ENCODE assay signal across 12 cellular contexts in genomic region chr20:22775256-22775655, GRCh38.
"Had no signal": no experiment of that assay in that cellular context is flagged by ENCODE, and none has a peak within 500 bp of the region (broad histone marks: within the 10 kb centered on the region; RNA-seq: fewer than 3 reads in every experiment).

No MANE protein-coding gene starts in this region.

- H3K27me3 ChIP-seq: adrenal gland, sigmoid colon had no signal

- ATAC-seq: mucosa of descending colon; natural killer cell treated with Interleukin-12 subunit alpha and Interleukin-12 subunit beta and Interleukin-15 and Interleukin-18, amount 100 ng/mL, for 72 hours; stimulated activated naive CD8-positive, alpha-beta T cell treated with anti-CD3 and anti-CD28 coated beads, Interleukin-15, Interleukin-2, amounts not matched to agents 100 U/mL and 50 U/mL, for 24 hours; WTC11 had no signal

- H3K9me3 ChIP-seq: adrenal gland, mucosa of descending colon had no signal

- H3K4me3 ChIP-seq: adrenal gland, lung, mucosa of descending colon, sigmoid colon had no signal

- H3K36me3 ChIP-seq: adrenal gland, sigmoid colon had no signal

- DNase-seq: activated CD4-positive, alpha-beta T cell treated with anti-CD3 and anti-CD28 coated beads, Interleukin-2, amount 50 U/mL, for 1 hour; activated naive CD4-positive, alpha-beta T cell treated with anti-CD3 and anti-CD28 coated beads, Interleukin-2, amount 50 U/mL, for 16 hours; left cardiac atrium; mucosa of descending colon; occipital lobe; sigmoid colon; stimulated activated CD4-positive, alpha-beta T cell treated with anti-CD3 and anti-CD28 coated beads, Interleukin-2, amount 100 ng/mL, for 48 hours; stimulated activated naive CD8-positive, alpha-beta T cell treated with anti-CD3 and anti-CD28 coated beads, Interleukin-15, Interleukin-2, amounts not matched to agents 100 U/mL and 50 U/mL, for 24 hours had no signal

- H3K4me1 ChIP-seq: adrenal gland, sigmoid colon had no signal

- H3K27ac ChIP-seq: sigmoid colon had no signal
